ENCODE assay signal across 1 cellular context in genomic region chr10:63520463-63521388, GRCh38.
TF ChIP-seq lines count a peak whose summit lies in the region.

No MANE protein-coding gene starts in this region.

TF ChIP-seq in K562, 482 proteins besides CTCF, POLR2A, EP300 and RAD21 (continued from another document and continues in another):
- TF ChIP-seq ATF4 (CRISPR knock-in tag; IDR thresholded peaks at IDR 0.05) = 0 out of 2 replicates have a peak, but pooled peaks have one; percentile 50
- TF ChIP-seq MLX (CRISPR knock-in tag; conservative IDR thresholded peaks at IDR 0.05) = no peak
- TF ChIP-seq SNIP1 (IDR thresholded peaks at IDR 0.05; ENCODE audit: low read depth) = no peak
- no peak for TF ChIP-seq NCOA1 (IDR thresholded peaks at IDR 0.05; ENCODE audit: low read depth)
- peak; percentile 65 for TF ChIP-seq RBFOX2 (IDR thresholded peaks at IDR 0.05; ENCODE audit: low read depth, low read length)
- TF ChIP-seq PBX2 (CRISPR knock-in tag; IDR thresholded peaks at IDR 0.05; ENCODE audit: low read depth) = no peak
- peak; percentile 46; the same call in 1 of the 2 replicates for TF ChIP-seq PBX2 (tag; conservative IDR thresholded peaks at IDR 0.05; ENCODE audit: low read depth)
- TF ChIP-seq FOXJ3 (CRISPR knock-in tag; IDR thresholded peaks at IDR 0.05) = no peak
- no peak for TF ChIP-seq ZNF77 (CRISPR knock-in tag; IDR thresholded peaks at IDR 0.05)
- no peak; a peak in 1 of 4 replicates for TF ChIP-seq ZNF639 (CRISPR knock-in tag; conservative IDR thresholded peaks at IDR 0.05 in 1 of 2, IDR thresholded peaks at IDR 0.05 in 1 of 2)
- TF ChIP-seq EWSR1 (IDR thresholded peaks at IDR 0.05; ENCODE audit: borderline replicate concordance, low read depth, partially characterized antibody) = no peak
- TF ChIP-seq REST (CRISPR knock-in tag; IDR thresholded peaks at IDR 0.05; ENCODE audit: low read depth) = 0 out of 2 replicates have a peak, but pooled peaks have one; percentile 59
- TF ChIP-seq NKRF (IDR thresholded peaks at IDR 0.05; ENCODE audit: borderline replicate concordance) = no peak
- TF ChIP-seq NR0B1 (IDR thresholded peaks at IDR 0.05; ENCODE audit: partially characterized antibody) = no peak
- no peak for TF ChIP-seq ASH1L (IDR thresholded peaks at IDR 0.05; ENCODE audit: borderline replicate concordance, low read depth, partially characterized antibody)
- no peak for TF ChIP-seq MTA1 (IDR thresholded peaks at IDR 0.05; ENCODE audit: borderline replicate concordance)
- no peak for TF ChIP-seq TAF15 (IDR thresholded peaks at IDR 0.05; ENCODE audit: low read depth, low read length)
- TF ChIP-seq NEUROD1 (IDR thresholded peaks at IDR 0.05; ENCODE audit: borderline replicate concordance, low read depth, low read length, partially characterized antibody) = no peak
- TF ChIP-seq NFRKB (IDR thresholded peaks at IDR 0.05; ENCODE audit: low read depth) = no peak
- TF ChIP-seq ZHX1 (conservative IDR thresholded peaks at IDR 0.05; ENCODE audit: low read length) = no peak
- peak; percentile 83; the same call in 1 of the 2 replicates for TF ChIP-seq E2F5 (CRISPR knock-in tag; IDR thresholded peaks at IDR 0.05)
- no peak for TF ChIP-seq CAMTA2 (CRISPR knock-in tag; conservative IDR thresholded peaks at IDR 0.05)
- no peak for TF ChIP-seq BRCA1 (IDR thresholded peaks at IDR 0.05)
- no peak for TF ChIP-seq BRCA1 (CRISPR knock-in tag; IDR thresholded peaks at IDR 0.05)
- no peak for TF ChIP-seq GTF2F1 (IDR thresholded peaks at IDR 0.05; ENCODE audit: low read depth, low read length)
- TF ChIP-seq FOS (IDR thresholded peaks at IDR 0.05; ENCODE audit: extremely low read depth, insufficient read length) = no peak
- TF ChIP-seq ID3 (CRISPR knock-in tag; IDR thresholded peaks at IDR 0.05) = no peak
- peak; percentile 24; the same call in 1 of the 2 replicates for TF ChIP-seq ID3 (tag; IDR thresholded peaks at IDR 0.05)
- TF ChIP-seq MTF1 (CRISPR knock-in tag; IDR thresholded peaks at IDR 0.05; ENCODE audit: borderline replicate concordance) = no peak
- TF ChIP-seq ZFP36 (IDR thresholded peaks at IDR 0.05; ENCODE audit: low read depth, low read length, partially characterized antibody) = no peak
- TF ChIP-seq ZNF282 (CRISPR knock-in tag; IDR thresholded peaks at IDR 0.05) = no peak; the same call in 1 of the 2 replicates
- peak; percentile 21; the same call in 1 of the 2 replicates for TF ChIP-seq TOE1 (IDR thresholded peaks at IDR 0.05; ENCODE audit: borderline replicate concordance)
- TF ChIP-seq TOE1 (CRISPR knock-in tag; IDR thresholded peaks at IDR 0.05; ENCODE audit: borderline replicate concordance, low read depth) = 0 out of 2 replicates have a peak, but pooled peaks have one; percentile 51
- no peak for TF ChIP-seq THAP7 (CRISPR knock-in tag; IDR thresholded peaks at IDR 0.05)
- peak; percentile 0 for TF ChIP-seq ZNF146 (CRISPR knock-in tag; IDR thresholded peaks at IDR 0.05; ENCODE audit: unreplicated experiment)
- no peak for TF ChIP-seq TCF7 (IDR thresholded peaks at IDR 0.05; ENCODE audit: borderline replicate concordance)
- TF ChIP-seq SMC3 (conservative IDR thresholded peaks at IDR 0.05; ENCODE audit: insufficient read depth, low read depth, low read length) = no peak
- no peak for TF ChIP-seq RBM17 (IDR thresholded peaks at IDR 0.05; ENCODE audit: borderline replicate concordance, low read depth, low read length)
- TF ChIP-seq ZBTB5 (IDR thresholded peaks at IDR 0.05) = no peak
- TF ChIP-seq TCF3 (CRISPR knock-in tag; IDR thresholded peaks at IDR 0.05) = no peak
- TF ChIP-seq MEF2A (IDR thresholded peaks at IDR 0.05; ENCODE audit: control insufficient read depth, low read depth, low read length) = no peak
